Comparison of ENCODE assay signal across 21 cellular contexts in genomic region chrX:21708116-21708515, GRCh38. TPM values are rescaled to one million over a fixed set of nuclear protein-coding genes. Genes with fewer than 3 reads are reported as not detected.
DNase-seq lines count a peak whose midpoint lies in the region; ATAC-seq and TF ChIP-seq lines count a peak whose summit lies in the region.
"Had no signal": no experiment of that assay in that cellular context is flagged by ENCODE, and none has a peak within 500 bp of the region (broad histone marks: within the 10 kb centered on the region; RNA-seq: fewer than 3 reads in every experiment).

No MANE protein-coding gene starts in this region.

- H3K4me1 ChIP-seq in GM23338 (ENCODE audit: insufficient read depth): no peaks in the 10 kb centered on the region
- no peaks in the 10 kb centered on the region for H3K4me1 ChIP-seq in ascending aorta
- H3K4me1 ChIP-seq: stomach had no signal

- CTCF ChIA-PET in AG04450 (lab: Charles Lee): interaction anchor here (1.2 kb wide), 1 partner anchor 1178 kb away, joined by 3 read pairs; no protein-coding TSS in a partner anchor

- no peaks in the 10 kb centered on the region for H3K27me3 ChIP-seq in AG04450 (ENCODE audit: control insufficient read depth, insufficient read depth, low read length)
- no peaks in the 10 kb centered on the region for H3K27me3 ChIP-seq in GM23338 (ENCODE audit: insufficient read depth)
- H3K27me3 ChIP-seq in ascending aorta: no peaks in the 10 kb centered on the region
- H3K27me3 ChIP-seq: MG63, stomach had no signal

- H3K4me1 Mint-ChIP-seq in GM23338: peaks cover 9% of the 10 kb centered on the region; the same call in 2 of the 3 replicates
- H3K4me1 Mint-ChIP-seq in activated T-helper 2 cell treated with anti-CD3 and anti-CD28 coated beads, Interferon-gamma antibody, Interleukin-2, Interleukin-4, amounts not matched to agents 10 μg/mL and 5 μg/mL and 100 μg/mL, durations not matched to agents 14 hours and 24 hours and 36 hours (ENCODE audit: low read depth): no peaks in the 10 kb centered on the region
- H3K4me1 Mint-ChIP-seq: activated CD8-positive, alpha-beta memory T cell treated with anti-CD3 and anti-CD28 coated beads, Interleukin-2, amount 10 ng/mL, durations not matched to agents 7 days and 5 days; naive B cell had no signal

- H3K79me2 ChIP-seq in GM23338 (replicated peaks; ENCODE audit: insufficient read depth): no peaks in the 10 kb centered on the region

- DNase-seq in AG04450 (ENCODE audit: low read depth, low spot score) (no peak), GM23338 (ENCODE audit: low spot score) (peak; percentile 36), RPMI8226 (peak; percentile 4), fibroblast of villous mesenchyme (ENCODE audit: low read depth) (no peak), cerebellum (ENCODE audit: low spot score) (no peak), NCI-H2227 treated with DMSO at 0.1 percent for 48 hours (lab: John Stamatoyannopoulos, UW) (no peak), ascending aorta (ENCODE audit: low spot score in 2 of 2) (no peak)
- DNase-seq in activated T-helper 2 cell treated with anti-CD3 and anti-CD28 coated beads, Interferon-gamma antibody, Interleukin-2, Interleukin-4, amounts not matched to agents 10 μg/mL and 5 μg/mL and 100 μg/mL, durations not matched to agents 14 hours and 24 hours and 36 hours (ENCODE audit: low spot score): no peak
- DNase-seq: activated CD8-positive, alpha-beta memory T cell treated with anti-CD3 and anti-CD28 coated beads, Interleukin-2, amount 10 ng/mL, durations not matched to agents 7 days and 5 days; C1 segment of cervical spinal cord; GDM1; MG63; naive B cell; NCI-H2171 treated with DMSO at 0.1 percent for 48 hours; retina; stomach had no signal

- H3K36me3 Mint-ChIP-seq in GM23338 (ENCODE audit: low read depth): no peaks in the 10 kb centered on the region
- H3K36me3 Mint-ChIP-seq in activated T-helper 2 cell treated with anti-CD3 and anti-CD28 coated beads, Interferon-gamma antibody, Interleukin-2, Interleukin-4, amounts not matched to agents 10 μg/mL and 5 μg/mL and 100 μg/mL, durations not matched to agents 14 hours and 24 hours and 36 hours (ENCODE audit: low read depth): no peaks in the 10 kb centered on the region
- H3K36me3 Mint-ChIP-seq: activated CD8-positive, alpha-beta memory T cell treated with anti-CD3 and anti-CD28 coated beads, Interleukin-2, amount 10 ng/mL, durations not matched to agents 7 days and 5 days; activated naive CD4-positive, alpha-beta T cell treated with anti-CD3 and anti-CD28 coated beads, Interleukin-2, amount 50 U/mL, for 72 hours; naive B cell had no signal

- H3K9me2 ChIP-seq in GM23338 (ENCODE audit: insufficient read depth): no peaks in the 10 kb centered on the region

- no peaks in the 10 kb centered on the region for H3K9me3 Mint-ChIP-seq in GM23338
- H3K9me3 Mint-ChIP-seq in activated T-helper 2 cell treated with anti-CD3 and anti-CD28 coated beads, Interferon-gamma antibody, Interleukin-2, Interleukin-4, amounts not matched to agents 10 μg/mL and 5 μg/mL and 100 μg/mL, durations not matched to agents 14 hours and 24 hours and 36 hours: no peaks in the 10 kb centered on the region
- H3K9me3 Mint-ChIP-seq: activated naive CD4-positive, alpha-beta T cell treated with anti-CD3 and anti-CD28 coated beads, Interleukin-2, amount 50 U/mL, for 72 hours had no signal

- no peaks in the 10 kb centered on the region for H3K27me3 Mint-ChIP-seq in GM23338 (ENCODE audit: insufficient read depth, low read depth, poor library complexity)
- no peaks in the 10 kb centered on the region for H3K27me3 Mint-ChIP-seq in activated T-helper 2 cell treated with anti-CD3 and anti-CD28 coated beads, Interferon-gamma antibody, Interleukin-2, Interleukin-4, amounts not matched to agents 10 μg/mL and 5 μg/mL and 100 μg/mL, durations not matched to agents 14 hours and 24 hours and 36 hours (ENCODE audit: low read depth)
- H3K27me3 Mint-ChIP-seq: activated CD8-positive, alpha-beta memory T cell treated with anti-CD3 and anti-CD28 coated beads, Interleukin-2, amount 10 ng/mL, durations not matched to agents 7 days and 5 days had no signal

- POLR2A ChIA-PET in AG04450 (lab: Yijun Ruan, JAX): interaction anchor here (0.6 kb wide), 1 partner anchor 159 kb away, joined by 3 read pairs; no protein-coding TSS in a partner anchor

- no peak overlapping the region for H3K27ac Mint-ChIP-seq in GM23338
- H3K27ac Mint-ChIP-seq in activated T-helper 2 cell treated with anti-CD3 and anti-CD28 coated beads, Interferon-gamma antibody, Interleukin-2, Interleukin-4, amounts not matched to agents 10 μg/mL and 5 μg/mL and 100 μg/mL, durations not matched to agents 14 hours and 24 hours and 36 hours: no peak overlapping the region
- H3K27ac Mint-ChIP-seq: activated CD8-positive, alpha-beta memory T cell treated with anti-CD3 and anti-CD28 coated beads, Interleukin-2, amount 10 ng/mL, durations not matched to agents 7 days and 5 days; activated naive CD4-positive, alpha-beta T cell treated with anti-CD3 and anti-CD28 coated beads, Interleukin-2, amount 50 U/mL, for 72 hours; naive B cell had no signal

- peak; percentile 24 for TF ChIP-seq CTCF in AG04450 (IDR thresholded peaks at IDR 0.05; ENCODE audit: low read depth, low read length)
- peak; percentile 45 to 50 for TF ChIP-seq CTCF in GM23338 (conservative IDR thresholded peaks at IDR 0.05; ENCODE audit: low read depth in 2 of 2)
- TF ChIP-seq CTCF in fibroblast of villous mesenchyme (IDR thresholded peaks at IDR 0.05; ENCODE audit: insufficient read depth, low read depth, low read length): peak; percentile 32
- no peak for TF ChIP-seq CTCF in ascending aorta (IDR thresholded peaks at IDR 0.05)

- H3K4me3 Mint-ChIP-seq in GM23338: no peak overlapping the region
- no peak overlapping the region for H3K4me3 Mint-ChIP-seq in activated T-helper 2 cell treated with anti-CD3 and anti-CD28 coated beads, Interferon-gamma antibody, Interleukin-2, Interleukin-4, amounts not matched to agents 10 μg/mL and 5 μg/mL and 100 μg/mL, durations not matched to agents 14 hours and 24 hours and 36 hours (ENCODE audit: low read depth)
- H3K4me3 Mint-ChIP-seq: activated CD8-positive, alpha-beta memory T cell treated with anti-CD3 and anti-CD28 coated beads, Interleukin-2, amount 10 ng/mL, durations not matched to agents 7 days and 5 days; naive B cell had no signal

- H2AFZ ChIP-seq in GM23338: no peak overlapping the region

- no peak for ATAC-seq in GM23338
- ATAC-seq: activated CD8-positive, alpha-beta memory T cell treated with anti-CD3 and anti-CD28 coated beads, Interleukin-2, amount 10 ng/mL, durations not matched to agents 7 days and 5 days; activated naive CD4-positive, alpha-beta T cell treated with anti-CD3 and anti-CD28 coated beads, Interleukin-2, amount 50 U/mL, for 72 hours had no signal

- intact Hi-C loops in activated T-helper 2 cell treated with anti-CD3 and anti-CD28 coated beads, Interferon-gamma antibody, Interleukin-2, Interleukin-4, amounts not matched to agents 10 μg/mL and 5 μg/mL and 100 μg/mL, durations not matched to agents 14 hours and 24 hours and 36 hours (cut with micrococcal nuclease): no loop called here
- intact Hi-C loops in ascending aorta (cut with DNase I): no loop called here

- H3F3A ChIP-seq in GM23338 (replicated peaks; ENCODE audit: low read depth): no peaks in the 10 kb centered on the region

- H3K9me3 ChIP-seq in AG04450 (ENCODE audit: control insufficient read depth, insufficient read depth, low read length) (no peaks in the 10 kb centered on the region), ascending aorta (no peaks in the 10 kb centered on the region)
- H3K9me3 ChIP-seq: MG63 had no signal

- no peak overlapping the region for H3K4me3 ChIP-seq in AG04450 (ENCODE audit: low read depth, low read length)
- H3K4me3 ChIP-seq in GM23338: no peak overlapping the region
- H3K4me3 ChIP-seq in fibroblast of villous mesenchyme (ENCODE audit: low read depth, low read length): no peak overlapping the region
- H3K4me3 ChIP-seq in ascending aorta: no peak overlapping the region
- H3K4me3 ChIP-seq: coronary artery, MG63, stomach had no signal

- no peak overlapping the region for H3K4me2 ChIP-seq in GM23338

- H3K36me3 ChIP-seq in GM23338 (ENCODE audit: insufficient read depth): no peaks in the 10 kb centered on the region
- no peaks in the 10 kb centered on the region for H3K36me3 ChIP-seq in ascending aorta
- H3K36me3 ChIP-seq: MG63, stomach had no signal

- H3K27ac ChIP-seq in AG04450 (ENCODE audit: low read depth, low read length) (no peak overlapping the region), GM23338 (ENCODE audit: low read depth) (no peak overlapping the region), ascending aorta (no peak overlapping the region)
- H3K27ac ChIP-seq: coronary artery, stomach had no signal

- no peaks in the 10 kb centered on the region for H4K20me1 ChIP-seq in GM23338 (replicated peaks; ENCODE audit: insufficient read depth)

TF ChIP-seq in GM23338, 12 proteins besides CTCF, POLR2A, EP300 and RAD21 (continues in another document):
- TF ChIP-seq ETS1 (IDR thresholded peaks at IDR 0.05): no peak

RNA-seq across cellular contexts. Expression of gene SMPX, which starts 49.8 kb away (rescaled TPM):
- polyA plus RNA-seq in AG04450 (2011; rRNA removed) (not detected in 2 replicates), GM23338 (2016; fragmentation: Nextera tagmentation; extraction: Ambion mirVana) (0.33 TPM in 1 of 2 replicates, not detected in the other)
- not detected in 2 replicates for polyA minus RNA-seq in AG04450 (2011; rRNA and poly(A)+ RNA removed)
- total RNA-seq in GM23338 (2014; rRNA removed; shearing (Covaris generic)): 0.70 TPM in 1 of 2 replicates, not detected in the other
- total RNA-seq in fibroblast of villous mesenchyme (not detected in 2 replicates), cerebellum (0.54 TPM), ascending aorta (not detected)
- total RNA-seq in activated T-helper 2 cell treated with anti-CD3 and anti-CD28 coated beads, Interferon-gamma antibody, Interleukin-2, Interleukin-4, amounts not matched to agents 10 μg/mL and 5 μg/mL and 100 μg/mL, durations not matched to agents 14 hours and 24 hours and 36 hours: not detected in 2 replicates
- total RNA-seq: activated CD8-positive, alpha-beta memory T cell treated with anti-CD3 and anti-CD28 coated beads, Interleukin-2, amount 10 ng/mL, durations not matched to agents 7 days and 5 days; activated naive CD4-positive, alpha-beta T cell treated with anti-CD3 and anti-CD28 coated beads, Interleukin-2, amount 50 U/mL, for 72 hours; fibroblast of lung; RPMI7951 had no signal
- polyA plus RNA-seq: fibroblast of lung, keratinocyte had no signal

RNA-seq across cellular contexts. Expression of gene KLHL34, which starts 50.0 kb away (rescaled TPM):
- polyA plus RNA-seq in AG04450 (2011; rRNA removed) (not detected in 2 replicates), GM23338 (2016; fragmentation: Nextera tagmentation; extraction: Ambion mirVana) (0.49 and 0.81 TPM in 2 replicates)
- polyA minus RNA-seq in AG04450 (2011; rRNA and poly(A)+ RNA removed): not detected in 2 replicates
- total RNA-seq in GM23338 (2014; rRNA removed; shearing (Covaris generic)): 1.1 and 1.9 TPM in 2 replicates
- total RNA-seq in fibroblast of villous mesenchyme (not detected in 2 replicates), cerebellum (0.09 TPM), ascending aorta (not detected)
- total RNA-seq in activated T-helper 2 cell treated with anti-CD3 and anti-CD28 coated beads, Interferon-gamma antibody, Interleukin-2, Interleukin-4, amounts not matched to agents 10 μg/mL and 5 μg/mL and 100 μg/mL, durations not matched to agents 14 hours and 24 hours and 36 hours: 0.23 TPM in 2 replicates
- total RNA-seq: RPMI7951 had no signal
- polyA plus RNA-seq: fibroblast of lung, keratinocyte had no signal

Comparison
In these comparisons a context has a peak if more than half of its experiments do, and no peak if none do; other contexts are left out.
1. DNase-seq: peak in GM23338 (single experiment) and RPMI8226 (single experiment); none in AG04450 (single experiment), fibroblast of villous mesenchyme (single experiment), activated T-helper 2 cell treated with anti-CD3 and anti-CD28 coated beads, Interferon-gamma antibody, Interleukin-2, Interleukin-4, amounts not matched to agents 10 μg/mL and 5 μg/mL and 100 μg/mL, durations not matched to agents 14 hours and 24 hours and 36 hours (single experiment), cerebellum (single experiment), NCI-H2227 treated with DMSO at 0.1 percent for 48 hours (single experiment) and ascending aorta (0 of 2).
2. CTCF ChIP-seq: peak in AG04450 (single experiment), GM23338 (2 of 2) and fibroblast of villous mesenchyme (single experiment); none in ascending aorta (0 of 3).